ENCODE assay signal across 27 cellular contexts in the genomic region with DNA sequence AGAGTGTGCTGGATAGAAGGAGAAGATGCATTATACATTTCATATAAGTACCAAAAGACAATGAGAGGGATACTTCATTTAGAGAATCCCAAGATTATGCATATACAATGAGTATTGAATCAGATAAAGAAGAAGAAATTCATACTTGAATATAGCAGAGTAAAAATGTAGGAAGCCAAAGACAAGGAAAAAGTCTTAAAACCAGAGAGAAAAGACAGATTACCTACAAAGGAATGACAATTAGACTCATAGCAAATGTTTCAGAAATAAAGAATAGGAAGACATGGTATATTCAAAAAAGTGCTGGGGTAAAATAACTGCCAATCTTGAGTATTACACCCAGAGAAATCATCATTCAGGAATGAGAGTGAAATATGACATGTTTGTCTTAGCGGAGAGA.
"Had no signal": no experiment of that assay in that cellular context is flagged by ENCODE, and none has a peak within 500 bp of the region (broad histone marks: within the 10 kb centered on the region; RNA-seq: fewer than 3 reads in every experiment).

No MANE protein-coding gene starts in this region.

- ATAC-seq: stimulated activated effector memory CD8-positive, alpha-beta T cell treated with anti-CD3 and anti-CD28 coated beads, Interleukin-12 subunit alpha, Interleukin-12 subunit beta, amount 100 ng/mL, for 72 hours; stimulated activated memory B cell treated with anti-CD40 and anti-IgM and Interleukin-4, amounts not matched to agents 10 μg/mL and 1 μg/mL and 100 μg/mL, for 72 hours; stimulated activated naive B cell treated with anti-CD40 and anti-IgM and Interleukin-4, amounts not matched to agents 10 μg/mL and 1 μg/mL and 100 μg/mL, for 72 hours; stimulated activated naive CD8-positive, alpha-beta T cell treated with anti-CD3 and anti-CD28 coated beads, Interleukin-15, amount 100 ng/mL, for 72 hours; stimulated activated naive CD8-positive, alpha-beta T cell treated with anti-CD3 and anti-CD28 coated beads, Interleukin-15, Interleukin-2, amounts not matched to agents 100 U/mL and 50 U/mL, for 24 hours; upper lobe of right lung had no signal

- H3K36me3 ChIP-seq: stomach, suprapubic skin, thoracic aorta, thyroid gland, tibial artery, tibial nerve, transverse colon, upper lobe of left lung, upper lobe of right lung, uterus, vagina had no signal

- H3K4me3 ChIP-seq: stomach, suprapubic skin, testis, thoracic aorta, thyroid gland, tibial artery, tibial nerve, transverse colon, upper lobe of left lung, upper lobe of right lung, uterus, vagina had no signal

- H3K9me3 ChIP-seq: stomach, testis, thoracic aorta, thyroid gland, tibial artery, upper lobe of right lung, uterus, vagina had no signal

- DNase-seq: stimulated activated CD4-positive, alpha-beta T cell treated with anti-CD3 and anti-CD28 coated beads, Interleukin-2, amount 100 ng/mL, for 48 hours; stimulated activated CD4-positive, alpha-beta T cell treated with anti-CD3 and anti-CD28 coated beads, Interleukin-4, amount 100 ng/mL, for 1 hour; stimulated activated CD4-positive, alpha-beta T cell treated with anti-CD3 and anti-CD28 coated beads, Interleukin-4, amount 100 ng/mL, for 24 hours; stimulated activated CD4-positive, alpha-beta T cell treated with anti-CD3 and anti-CD28 coated beads, Interleukin-4, amount 100 ng/mL, for 4 hours; stimulated activated CD8-positive, alpha-beta memory T cell treated with anti-CD3 and anti-CD28 coated beads, Interleukin-4, amount 100 ng/mL, for 48 hours; stimulated activated naive B cell treated with anti-CD40 and anti-IgM and Interleukin-4, amounts not matched to agents 10 μg/mL and 1 μg/mL and 100 μg/mL, for 72 hours; stimulated activated naive CD4-positive, alpha-beta T cell; stimulated activated naive CD4-positive, alpha-beta T cell treated with Interleukin-2 at 50 U/mL for 16 hours; stimulated activated naive CD8-positive, alpha-beta T cell treated with anti-CD3 and anti-CD28 coated beads, Interleukin-15, amount 100 ng/mL, for 72 hours; stimulated activated naive CD8-positive, alpha-beta T cell treated with anti-CD3 and anti-CD28 coated beads, Interleukin-15, Interleukin-2, amounts not matched to agents 100 U/mL and 50 U/mL, for 24 hours; stomach; substantia nigra; testis; thyroid gland; tibial artery; transverse colon; trophoblast cell; upper lobe of right lung; uterus had no signal

- FAIRE-seq: urothelium cell line had no signal

- H3K27ac ChIP-seq: stomach, suprapubic skin, testis, thoracic aorta, thyroid gland, tibial artery, tibial nerve, transverse colon, upper lobe of left lung, upper lobe of right lung, uterus, vagina had no signal

- H3K27me3 ChIP-seq: stomach, suprapubic skin, testis, thyroid gland, tibial artery, tibial nerve, transverse colon, upper lobe of left lung, upper lobe of right lung, uterus, vagina had no signal

- H3K4me1 ChIP-seq: stomach, suprapubic skin, testis, tibial artery, tibial nerve, transverse colon, upper lobe of left lung, upper lobe of right lung, uterus, vagina had no signal
